Comparison of ENCODE assay signal across 32 cellular contexts in the genomic region with DNA sequence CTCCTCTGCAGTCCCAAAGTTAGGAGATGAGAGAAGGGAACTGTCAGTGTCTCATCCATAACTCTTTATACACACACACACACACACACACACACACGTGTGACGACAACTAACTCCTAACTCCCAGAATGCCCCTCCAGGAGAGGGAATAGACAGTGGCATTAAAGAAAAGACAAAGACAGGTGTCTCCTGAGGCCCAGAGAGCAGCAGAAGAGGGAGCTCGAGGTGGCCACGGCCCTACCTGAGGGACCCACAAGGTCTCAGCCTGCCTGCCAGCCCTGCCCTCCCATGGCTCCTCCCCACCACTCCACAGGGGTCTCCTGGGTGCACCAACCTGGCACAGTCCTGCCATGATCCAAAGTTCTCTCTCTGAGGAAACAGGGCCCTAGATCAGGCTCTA. TPM values are rescaled to one million over a fixed set of nuclear protein-coding genes. Genes with fewer than 3 reads are reported as not detected.
DNase-seq lines count a peak whose midpoint lies in the region; ATAC-seq and TF ChIP-seq lines count a peak whose summit lies in the region.
"Had no signal": no experiment of that assay in that cellular context is flagged by ENCODE, and none has a peak within 500 bp of the region (broad histone marks: within the 10 kb centered on the region; RNA-seq: fewer than 3 reads in every experiment).

No MANE protein-coding gene starts in this region.

- H3K27ac Mint-ChIP-seq in Calu3 (ENCODE audit: unreplicated experiment), result no peak overlapping the region
- H3K27ac Mint-ChIP-seq in WTC11, result no peak overlapping the region
- H3K27ac Mint-ChIP-seq: activated CD4-positive, alpha-beta memory T cell treated with anti-CD3 and anti-CD28 coated beads, Interleukin-2, amount 10 ng/mL, durations not matched to agents 7 days and 5 days; activated T-helper 2 cell treated with anti-CD3 and anti-CD28 coated beads, Interferon-gamma antibody, Interleukin-2, Interleukin-4, amounts not matched to agents 10 μg/mL and 5 μg/mL and 100 μg/mL, durations not matched to agents 14 hours and 24 hours and 36 hours; CD4-positive, CD25-positive, alpha-beta regulatory T cell; immature natural killer cell had no signal

- TF ChIP-seq CTCF in Calu3 (IDR thresholded peaks at IDR 0.05; ENCODE audit: unreplicated experiment), result no peak
- TF ChIP-seq CTCF in WTC11 (IDR thresholded peaks at IDR 0.05), result no peak
- TF ChIP-seq CTCF in sigmoid colon (IDR thresholded peaks at IDR 0.05), result no peak

- H3K4me1 ChIP-seq in muscle layer of colon (ENCODE audit: insufficient read depth, low read length), result peaks cover 16% of the 10 kb centered on the region
- peaks cover 0 to 37% (median 26%) of the 10 kb centered on the region in 4 donors for H3K4me1 ChIP-seq in sigmoid colon

- no peak overlapping the region for H3K4me3 ChIP-seq in muscle layer of colon (ENCODE audit: low read depth in 1 of 2, low read length in 2 of 2)
- no peak overlapping the region for H3K4me3 ChIP-seq in sigmoid colon
- H3K4me3 ChIP-seq: A549, psoas muscle, upper lobe of right lung had no signal

- H3K9me3 Mint-ChIP-seq in Calu3 (ENCODE audit: low read depth, unreplicated experiment) (no peaks in the 10 kb centered on the region), WTC11 (no peaks in the 10 kb centered on the region)
- H3K9me3 Mint-ChIP-seq: activated CD4-positive, alpha-beta memory T cell treated with anti-CD3 and anti-CD28 coated beads, Interleukin-2, amount 10 ng/mL, durations not matched to agents 7 days and 5 days; activated T-helper 2 cell treated with anti-CD3 and anti-CD28 coated beads, Interferon-gamma antibody, Interleukin-2, Interleukin-4, amounts not matched to agents 10 μg/mL and 5 μg/mL and 100 μg/mL, durations not matched to agents 14 hours and 24 hours and 36 hours; immature natural killer cell; T-helper 1 cell treated with Interleukin-12 subunit alpha and Interleukin-12 subunit beta and Interleukin-4 antibody, amounts not matched to agents 30 μg/mL and 1 μg/mL, for 36 hours had no signal

- CTCF ChIA-PET in Calu3 (lab: Charles Lee) (interaction anchor here (2.6 kb wide), 1 partner anchor 10 kb away, joined by 14 read pairs; no protein-coding TSS in a partner anchor), WTC11 (lab: Charles Lee) (interaction anchor here (0.6 kb wide), 1 partner anchor 14 kb away, joined by 3 read pairs; no protein-coding TSS in a partner anchor)

- H3K9me3 ChIP-seq in muscle layer of colon (ENCODE audit: low read length) (no peaks in the 10 kb centered on the region), sigmoid colon (no peaks in the 10 kb centered on the region)
- H3K9me3 ChIP-seq: A549, breast epithelium, neutrophil, psoas muscle, SK-N-SH, upper lobe of right lung had no signal

- POLR2A ChIA-PET in WTC11 (lab: Charles Lee), result no interaction called here

- no peak overlapping the region for H3K9ac ChIP-seq in muscle layer of colon (ENCODE audit: low read length)
- H3K9ac ChIP-seq: SK-N-SH had no signal

- peaks cover 7% of the 10 kb centered on the region for H3K36me3 ChIP-seq in muscle layer of colon (ENCODE audit: insufficient read depth, low read length)
- peaks cover 4 to 7% (median 6%) of the 10 kb centered on the region in 4 donors for H3K36me3 ChIP-seq in sigmoid colon
- H3K36me3 ChIP-seq: breast epithelium, neutrophil had no signal

- H3K36me3 Mint-ChIP-seq in Calu3 (ENCODE audit: insufficient read depth, unreplicated experiment) (peaks cover 42% of the 10 kb centered on the region), WTC11 (peaks cover 12% of the 10 kb centered on the region)
- H3K36me3 Mint-ChIP-seq: CD4-positive, CD25-positive, alpha-beta regulatory T cell; immature natural killer cell had no signal

- H3K4me1 Mint-ChIP-seq in Calu3 (ENCODE audit: low read depth, unreplicated experiment), result peaks cover 26% of the 10 kb centered on the region
- H3K4me1 Mint-ChIP-seq in WTC11, result peaks cover 25% of the 10 kb centered on the region

- ATAC-seq in WTC11, result no peak
- ATAC-seq: A549, left colon, psoas muscle, upper lobe of right lung had no signal

- H3K27ac ChIP-seq in muscle layer of colon (ENCODE audit: low read depth, low read length) (peak overlapping the region; percentile 98), sigmoid colon (peak overlapping the region in 3 of 4 donors; percentile 97 to 100 (median 99))
- H3K27ac ChIP-seq: neutrophil, upper lobe of right lung had no signal

- H3K27me3 ChIP-seq in muscle layer of colon (ENCODE audit: control insufficient read depth in 1 of 2, insufficient read depth in 2 of 2, low read length in 2 of 2) (no peaks in the 10 kb centered on the region), sigmoid colon (no peaks in the 10 kb centered on the region)
- H3K27me3 ChIP-seq: breast epithelium, upper lobe of right lung had no signal

- TF ChIP-seq EP300 in sigmoid colon (IDR thresholded peaks at IDR 0.05), result no peak

- no TSS peak for BruUV-seq in Calu3 (replicated peaks; lab: Mats Ljungman, UMichigan)

- 45 to 68% methylated on average over 4 of the region's 4 CpGs for WGBS in sigmoid colon, 2 donors

- intact Hi-C loops in Calu3 (cut with micrococcal nuclease; ENCODE audit: unreplicated experiment), result no loop called here
- intact Hi-C loops in sigmoid colon (cut with DNase I), result no loop called here

- TF ChIP-seq POLR2A in sigmoid colon (IDR thresholded peaks at IDR 0.05), result no peak

- H3K4me3 Mint-ChIP-seq in Calu3 (ENCODE audit: low read depth, unreplicated experiment) (peak overlapping the region; percentile 85), WTC11 (peak overlapping the region; percentile 75)

- H3K27me3 Mint-ChIP-seq in Calu3 (ENCODE audit: unreplicated experiment) (no peaks in the 10 kb centered on the region), WTC11 (ENCODE audit: low read depth) (peaks cover 45% of the 10 kb centered on the region)

- DNase-seq in Calu3, result no peak
- no peak for DNase-seq in WTC11 (ENCODE audit: low spot score)
- no peak for DNase-seq in sigmoid colon
- no peak for DNase-seq in epidermal melanocyte (ENCODE audit: insufficient read length, low spot score)
- no peak for DNase-seq in NCI-H187 (lab: John Stamatoyannopoulos, UW)
- no peak for DNase-seq in hippocampal formation (lab: John Stamatoyannopoulos, UW)
- DNase-seq in activated CD8-positive, alpha-beta memory T cell treated with anti-CD3 and anti-CD28 coated beads, Interleukin-2, amount 50 U/mL, for 4 hours, result no peak
- DNase-seq: activated CD4-positive, alpha-beta memory T cell treated with anti-CD3 and anti-CD28 coated beads, Interleukin-2, amount 10 ng/mL, durations not matched to agents 7 days and 5 days; activated CD4-positive, CD25-positive, alpha-beta regulatory T cell treated with anti-CD3 and anti-CD28 coated beads, Interleukin-2, amount 50 U/mL, for 72 hours; activated CD8-positive, alpha-beta memory T cell treated with anti-CD3 and anti-CD28 coated beads, Interleukin-2, amount 50 U/mL, for 48 hours; activated naive CD4-positive, alpha-beta T cell treated with anti-CD3 and anti-CD28 coated beads, Interleukin-2, amount 50 U/mL, for 16 hours; amniotic stem cell; CD4-positive, CD25-positive, alpha-beta regulatory T cell; GOT3; immature natural killer cell; left colon; NCI-H1105; NCI-H187 treated with DMSO at 0.1 percent for 48 hours; NCI-H2171 treated with DMSO at 0.1 percent for 48 hours; NCI-H510A treated with DMSO at 0.1 percent for 48 hours; psoas muscle; SK-N-SH; stimulated activated CD4-positive, alpha-beta T cell treated with anti-CD3 and anti-CD28 coated beads, Interleukin-4, amount 100 ng/mL, for 24 hours; upper lobe of right lung had no signal

TF ChIP-seq in WTC11, 78 proteins besides CTCF, POLR2A, EP300 and RAD21 (continues in another document):
- no peak for TF ChIP-seq ZBTB21 (CRISPR knock-in tag; IDR thresholded peaks at IDR 0.05; ENCODE audit: borderline replicate concordance)
- TF ChIP-seq ZNF219 (CRISPR knock-in tag; IDR thresholded peaks at IDR 0.05; ENCODE audit: borderline replicate concordance), result no peak
- no peak for TF ChIP-seq ZSCAN18 (CRISPR knock-in tag; IDR thresholded peaks at IDR 0.05)
- TF ChIP-seq ETV6 (CRISPR knock-in tag; IDR thresholded peaks at IDR 0.05), result no peak
- no peak for TF ChIP-seq SMAD4 (CRISPR knock-in tag; IDR thresholded peaks at IDR 0.05)
- no peak for TF ChIP-seq MXD4 (CRISPR knock-in tag; IDR thresholded peaks at IDR 0.05; ENCODE audit: borderline replicate concordance)
- TF ChIP-seq E2F1 (CRISPR knock-in tag; IDR thresholded peaks at IDR 0.05), result no peak
- TF ChIP-seq CREB1 (CRISPR knock-in tag; IDR thresholded peaks at IDR 0.05), result no peak
- TF ChIP-seq FOXP1 (CRISPR knock-in tag; IDR thresholded peaks at IDR 0.05; ENCODE audit: borderline replicate concordance), result no peak

RNA-seq across cellular contexts. Expression of gene PHLDA3, which starts 1.6 kb away (rescaled TPM):
- 31.1 and 36.7 TPM in 2 replicates for total RNA-seq in Calu3 (2022)
- 53.9 to 95.1 TPM (median 59.7 TPM) in 3 replicates for total RNA-seq in WTC11 (2021)
- 100 to 1,000 TPM in 2 of 4 donors, 10 to 100 TPM in 2; 93.4 to 135 (median 108) TPM for total RNA-seq in sigmoid colon
- polyA plus RNA-seq in sigmoid colon, result 10 to 100 TPM in 1 of 3 donors, 1 to 10 TPM in 2; 3.2 to 20.8 (median 9.6) TPM

RNA-seq across cellular contexts. Expression of gene CSRP1, which starts 36.3 kb away (rescaled TPM):
- total RNA-seq in Calu3 (2022) (69.9 and 73.5 TPM in 2 replicates), WTC11 (2021) (10.7 to 15.4 TPM (median 14.3 TPM) in 3 replicates), sigmoid colon (1,000 to 10,000 TPM; 4,737 to 8,467 (median 6,048) TPM)
- 100 to 1,000 TPM; 189 to 296 (median 264) TPM for polyA plus RNA-seq in sigmoid colon

RNA-seq across cellular contexts. Expression of gene TNNI1, which starts 49.1 kb away (rescaled TPM):
- not detected in 2 replicates for total RNA-seq in Calu3 (2022)
- total RNA-seq in WTC11 (2021), result 0.34 to 0.50 TPM (median 0.44 TPM) in 3 replicates
- total RNA-seq in sigmoid colon, result not detected
- 1 to 10 TPM in 1 of 3 donors, under 1 TPM in 2; 0.04 to 7.8 (median 0.46) TPM for polyA plus RNA-seq in sigmoid colon
- total RNA-seq: activated CD4-positive, alpha-beta memory T cell treated with anti-CD3 and anti-CD28 coated beads, Interleukin-2, amount 10 ng/mL, durations not matched to agents 7 days and 5 days; activated T-helper 2 cell treated with anti-CD3 and anti-CD28 coated beads, Interferon-gamma antibody, Interleukin-2, Interleukin-4, amounts not matched to agents 10 μg/mL and 5 μg/mL and 100 μg/mL, durations not matched to agents 14 hours and 24 hours and 36 hours; CD4-positive, CD25-positive, alpha-beta regulatory T cell; HT-29; left colon; M059J had no signal
- polyA plus RNA-seq: A549; CD4-positive, CD25-positive, alpha-beta regulatory T cell; immature natural killer cell; SK-N-SH had no signal

Comparison
In these comparisons a context has a peak if more than half of its experiments do, and no peak if none do; other contexts are left out.
1. RNA of gene CSRP1, which starts 36.3 kb away (total RNA-seq): 4,737 to 8,467 TPM in sigmoid colon; 69.9 to 73.5 TPM in Calu3 and 10.7 to 15.4 TPM in WTC11; every median in the first group is over 10 times any median in the second.